In the genomic region with DNA sequence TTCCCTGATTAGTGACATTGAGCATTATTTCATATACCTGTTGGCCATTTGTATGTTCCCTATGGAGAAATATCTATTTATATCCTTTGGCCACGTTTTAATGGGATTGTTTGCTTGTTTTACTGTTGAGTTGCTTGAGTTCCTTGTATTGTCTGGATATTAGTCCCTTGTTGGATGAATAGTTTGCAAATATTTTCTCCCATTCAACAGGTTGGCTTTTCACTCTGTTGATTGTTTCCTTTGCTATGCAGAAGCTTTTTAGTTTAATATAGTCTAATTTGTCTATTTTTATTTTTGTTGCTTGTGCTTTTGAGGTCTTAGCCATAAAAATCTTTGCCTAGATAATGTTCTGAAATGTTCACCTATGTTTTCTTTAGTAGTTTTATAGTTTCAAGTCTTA, we compare ENCODE assay signal across 6 cellular contexts.
"Had no signal": no experiment of that assay in that cellular context is flagged by ENCODE, and none has a peak within 500 bp of the region (broad histone marks: within the 10 kb centered on the region; RNA-seq: fewer than 3 reads in every experiment).

No MANE protein-coding gene starts in this region.

- H3K4me3 ChIP-seq: K562 had no signal

- H3K27ac ChIP-seq: HL-60, KMS-11 had no signal

- DNase-seq: IMR-90, KBM-7, KG1 had no signal
